23 cellular contexts compared by ENCODE assay signal in the genomic region with DNA sequence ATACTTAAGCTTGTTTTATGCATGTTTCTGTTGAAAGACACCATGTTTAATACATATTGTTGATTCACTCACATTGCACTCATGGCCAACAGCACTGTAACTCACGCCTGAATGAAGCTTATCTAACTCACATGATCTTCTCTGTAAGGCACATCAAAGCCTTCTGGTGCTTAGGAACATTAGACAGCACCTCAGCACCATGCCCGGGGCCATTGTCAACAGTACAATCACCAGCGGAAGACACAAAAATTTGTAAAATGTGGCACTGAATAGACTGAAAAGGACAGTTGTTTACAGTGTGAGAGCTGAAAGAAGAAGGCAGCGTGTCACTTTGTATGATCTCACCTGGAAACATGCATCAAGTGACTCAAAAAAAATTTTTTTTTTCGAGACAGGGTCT. TPM values are rescaled to one million over a fixed set of nuclear protein-coding genes. Genes with fewer than 3 reads are reported as not detected.
DNase-seq lines count a peak whose midpoint lies in the region; ATAC-seq, FAIRE-seq and TF ChIP-seq lines count a peak whose summit lies in the region.
"Had no signal": no experiment of that assay in that cellular context is flagged by ENCODE, and none has a peak within 500 bp of the region (broad histone marks: within the 10 kb centered on the region; RNA-seq: fewer than 3 reads in every experiment).

No MANE protein-coding gene starts in this region.

- no peak overlapping the region for H2BK12ac ChIP-seq in trophoblast cell (ENCODE audit: low read length)

- no peak overlapping the region for H3K4ac ChIP-seq in trophoblast cell (ENCODE audit: low read depth, low read length)

- H3K4me3 ChIP-seq in K562 (no peak overlapping the region), trophoblast cell (ENCODE audit: low read depth, low read length) (no peak overlapping the region)
- H3K4me3 ChIP-seq: BLaER1, GM23248, HAP-1 had no signal

- no peak overlapping the region for H2BK5ac ChIP-seq in trophoblast cell (ENCODE audit: low read depth, low read length, poor library complexity)

- WGBS in K562 (ENCODE audit: insufficient coverage, low coverage, missing lambda C conversion rate): 14% methylated on average over 5 of the region's 5 CpGs
- WGBS in trophoblast cell (ENCODE audit: extremely low coverage, insufficient coverage, insufficient read length): no CpG with 5 or more reads among the region's 5 CpGs

- H2AK5ac ChIP-seq in trophoblast cell (ENCODE audit: low read length): no peak overlapping the region

- no peak overlapping the region for H4K8ac ChIP-seq in trophoblast cell (ENCODE audit: low read depth, low read length)

- DNase-seq in NCI-H2171 treated with DMSO at 0.1 percent for 48 hours (lab: John Stamatoyannopoulos, UW): peak; percentile 39
- DNase-seq in NCI-H2171 (lab: John Stamatoyannopoulos, UW): no peak
- peak; percentile 85 for DNase-seq in ELF-1 (ENCODE audit: low read depth, low spot score)
- DNase-seq in K562 (ENCODE audit: extremely low read depth in 1 of 4, low spot score in 3 of 4): no peak
- DNase-seq in trophoblast cell: peak; percentile 88 to 93
- DNase-seq in hypothalamus (lab: John Stamatoyannopoulos, UW): no peak
- no peak for DNase-seq in stimulated activated naive CD4-positive, alpha-beta T cell (lab: John Stamatoyannopoulos, UW)
- DNase-seq: 8988T; Calu3; CD4-positive, alpha-beta memory T cell; DMS79 treated with DMSO at 0.1 percent for 48 hours; GM23248; IMR-90 had no signal

- H3K4me1 ChIP-seq in K562 (replicated peaks in 1 of 2; ENCODE audit: control insufficient read depth in 2 of 2, insufficient read depth in 2 of 2, low read length in 2 of 2) (peaks cover 0 to 4% of the 10 kb centered on the region in 2 experiments; a peak in 2 of 5 replicates), trophoblast cell (ENCODE audit: control insufficient read depth in 1 of 2, insufficient read depth in 2 of 2, low read length in 2 of 2) (peaks cover 13 to 21% of the 10 kb centered on the region in 2 experiments)
- H3K4me1 ChIP-seq: HAP-1 had no signal

- H3K18ac ChIP-seq in trophoblast cell (ENCODE audit: low read length): no peak overlapping the region

- no peaks in the 10 kb centered on the region for H3K27me3 ChIP-seq in K562 (ENCODE audit: control insufficient read depth in 2 of 2, insufficient read depth in 2 of 2, low read length in 2 of 2)
- no peaks in the 10 kb centered on the region for H3K27me3 ChIP-seq in trophoblast cell (ENCODE audit: insufficient read depth, low read length)
- H3K27me3 ChIP-seq: BLaER1 had no signal

- ATAC-seq in K562: no peak

- H3K9ac ChIP-seq in K562 (ENCODE audit: insufficient read depth in 1 of 2, low read depth in 2 of 2, low read length in 2 of 2) (no peak overlapping the region), trophoblast cell (ENCODE audit: low read length) (no peak overlapping the region)
- H3K9ac ChIP-seq: BLaER1, GM23248 had no signal

- in situ Hi-C loops in K562 (cut with MboI): no loop called here

- TF ChIP-seq POLR2A in K562 (conservative IDR thresholded peaks at IDR 0.05): no peak

- H3K14ac ChIP-seq in trophoblast cell (ENCODE audit: low read length): no peak overlapping the region

- intact Hi-C loops in K562 (cut with micrococcal nuclease): no loop called here

- CTCF ChIA-PET in K562 (lab: Yijun Ruan, JAX; ENCODE audit: low intra/inter-chr PET ratio): no interaction called here

- no peak for FAIRE-seq in K562 (lab: Jason Lieb, UNC)
- FAIRE-seq: G401.6, GM12891, GM19239 had no signal

- H4K91ac ChIP-seq in trophoblast cell (ENCODE audit: low read depth, low read length): no peak overlapping the region

- no peak for TF ChIP-seq EP300 in K562 (IDR thresholded peaks at IDR 0.05; ENCODE audit: low read length)

- H2AFZ ChIP-seq in K562 (ENCODE audit: low read depth, low read length) (0 out of 2 replicates have a peak overlapping the region, but pooled peaks have one; percentile 15), trophoblast cell (ENCODE audit: insufficient read depth, low read length, poor library complexity) (no peak overlapping the region)
- H2AFZ ChIP-seq: GM23248 had no signal

- H3K27ac ChIP-seq in K562 (ENCODE audit: extremely low read depth, low read depth, low read length): no peak overlapping the region
- no peak overlapping the region for H3K27ac ChIP-seq in trophoblast cell (ENCODE audit: low read depth, low read length)
- H3K27ac ChIP-seq: BLaER1, GM23248, HL-60 had no signal

- H3K79me2 ChIP-seq in K562 (ENCODE audit: control insufficient read depth, insufficient read depth, low read length) (no peaks in the 10 kb centered on the region), trophoblast cell (ENCODE audit: control insufficient read depth, insufficient read depth, low read length, poor library complexity) (no peaks in the 10 kb centered on the region)

- H3K36me3 ChIP-seq in K562 (ENCODE audit: control insufficient read depth, insufficient read depth, low read length) (no peaks in the 10 kb centered on the region), trophoblast cell (ENCODE audit: control insufficient read depth in 1 of 2, insufficient read depth in 2 of 2, low read length in 2 of 2) (no peaks in the 10 kb centered on the region)
- H3K36me3 ChIP-seq: BLaER1, HAP-1 had no signal

- BruUV-seq in K562 (replicated peaks; lab: Mats Ljungman, UMichigan): no TSS peak

- H4K12ac ChIP-seq in trophoblast cell (ENCODE audit: low read depth, low read length): no peak overlapping the region

- peaks cover 3% of the 10 kb centered on the region for H3K79me1 ChIP-seq in trophoblast cell (ENCODE audit: low read length)

- no peaks in the 10 kb centered on the region for H3K9me3 ChIP-seq in K562 (replicated peaks; ENCODE audit: control insufficient read depth, insufficient read depth, low read depth, low read length)
- H3K9me3 ChIP-seq in trophoblast cell (ENCODE audit: insufficient read depth, low read depth, low read length): no peaks in the 10 kb centered on the region
- H3K9me3 ChIP-seq: HAP-1 had no signal

- TF ChIP-seq RAD21 in K562 (CRISPR knock-in tag; conservative IDR thresholded peaks at IDR 0.05 in 1 of 2, IDR thresholded peaks at IDR 0.05 in 1 of 2): no peak

- POLR2A ChIA-PET in K562 (lab: Yijun Ruan, JAX): interaction anchor here (1.6 kb wide), 1 partner anchor 15 kb away, joined by 4 read pairs; no protein-coding TSS in a partner anchor

- no peak overlapping the region for H2BK120ac ChIP-seq in trophoblast cell (ENCODE audit: insufficient read depth, low read length, poor library complexity)

- H3K9me1 ChIP-seq in K562 (ENCODE audit: control insufficient read depth, insufficient read depth, low read length): no peaks in the 10 kb centered on the region

- H3K4me2 ChIP-seq in K562 (ENCODE audit: insufficient read depth, low read length) (no peak overlapping the region), trophoblast cell (ENCODE audit: low read length) (no peak overlapping the region)
- H3K4me2 ChIP-seq: BLaER1 had no signal

- no peak overlapping the region for H3K23ac ChIP-seq in trophoblast cell (ENCODE audit: low read length)

- TF ChIP-seq CTCF in K562 (IDR thresholded peaks at IDR 0.05 in 2 of 3, conservative IDR thresholded peaks at IDR 0.05 in 1 of 3; ENCODE audit: insufficient read depth in 2 of 3, low read depth in 1 of 3, low read length in 3 of 3): no peak

- H4K20me1 ChIP-seq in K562 (replicated peaks; ENCODE audit: control insufficient read depth, insufficient read depth, low read length): no peaks in the 10 kb centered on the region
- H4K20me1 ChIP-seq: BLaER1 had no signal

RNA-seq across cellular contexts. Expression of a gene that starts 8.9 kb away (rescaled TPM):
- 0.79 and 1.6 TPM in 2 replicates for total RNA-seq in K562 (2011; cell fraction: chromatin; rRNA removed; ENCODE audit: low replicate concordance)
- total RNA-seq in K562 (2011; cell fraction: nucleolus; rRNA removed): 1.6 and 2.0 TPM in 2 replicates
- 1.6 and 1.8 TPM in 2 replicates for total RNA-seq in K562 (2011; cell fraction: nucleoplasm; rRNA removed)
- 2.3 and 4.4 TPM in 2 replicates for total RNA-seq in K562 (2014; rRNA removed)
- 0.96 and 1.2 TPM in 2 replicates for total RNA-seq in K562 (2014; rRNA removed; fragmentation: Illumina TruSeq; extraction: Trizol)
- 1.2 and 2.0 TPM in 2 replicates for total RNA-seq in K562 (2015; rRNA removed; fragmentation: Illumina TruSeq; extraction: Trizol)
- total RNA-seq in K562 (2021): 3.8 and 5.0 TPM in 2 replicates
- 0.93 and 1.7 TPM in 2 replicates for polyA plus RNA-seq in K562 (2011; rRNA removed)
- polyA plus RNA-seq in K562 (2011; cell fraction: cytosol; rRNA removed): 1.8 and 4.0 TPM in 2 replicates
- polyA plus RNA-seq in K562 (2011; cell fraction: nucleus; rRNA removed): 2.4 and 2.7 TPM in 2 replicates
- 2.4 and 2.8 TPM in 2 replicates for polyA plus RNA-seq in K562 (2012)
- polyA plus RNA-seq in K562 (2014; fragmentation: Illumina TruSeq; extraction: Trizol): 0.62 and 0.98 TPM in 2 replicates
- under 1 TPM; 0.04 to 0.13 TPM for polyA plus RNA-seq in K562 (2014; fragmentation: Nextera tagmentation; extraction: Ambion mirVana)
- polyA plus RNA-seq in K562 (2014; rRNA removed): 4.2 and 4.5 TPM in 2 replicates
- 0.28 and 0.33 TPM in 2 replicates for polyA minus RNA-seq in K562 (2011; rRNA and poly(A)+ RNA removed)
- 0.57 and 2.8 TPM in 2 replicates for polyA minus RNA-seq in K562 (2011; cell fraction: cytosol; rRNA and poly(A)+ RNA removed)
- polyA minus RNA-seq in K562 (2011; cell fraction: nucleus; rRNA and poly(A)+ RNA removed): 1.1 and 1.2 TPM in 2 replicates
- polyA plus RNA-seq in trophoblast cell (2013): 1.1 and 1.3 TPM in 2 replicates
- total RNA-seq: Calu3; CD4-positive, alpha-beta memory T cell; GM23248; H4; HT1080; IMR-90 had no signal
- polyA plus RNA-seq: AG04450; CD14-positive monocyte; CD4-positive, alpha-beta memory T cell; GM23248; IMR-90 had no signal

RNA-seq across cellular contexts. Expression of a gene that starts 34.0 kb away (rescaled TPM):
- total RNA-seq in K562 (2011; cell fraction: chromatin; rRNA removed; ENCODE audit: low replicate concordance): 10.6 and 14.9 TPM in 2 replicates
- 10.3 TPM in 2 replicates for total RNA-seq in K562 (2011; cell fraction: nucleolus; rRNA removed)
- total RNA-seq in K562 (2011; cell fraction: nucleoplasm; rRNA removed): 13.3 and 13.4 TPM in 2 replicates
- total RNA-seq in K562 (2014; rRNA removed) (21.6 and 26.7 TPM in 2 replicates), K562 (2014; rRNA removed; fragmentation: Illumina TruSeq; extraction: Trizol) (29.1 TPM in 2 replicates), K562 (2015; rRNA removed; fragmentation: Illumina TruSeq; extraction: Trizol) (20.2 and 20.6 TPM in 2 replicates), K562 (2021) (23.2 and 27.9 TPM in 2 replicates)
- polyA plus RNA-seq in K562 (2011; rRNA removed) (35.4 and 36.4 TPM in 2 replicates), K562 (2014; fragmentation: Illumina TruSeq; extraction: Trizol) (33.9 and 34.1 TPM in 2 replicates), K562 (2014; fragmentation: Nextera tagmentation; extraction: Ambion mirVana) (1 to 10 TPM; 6.8 to 8.4 TPM), K562 (2014; rRNA removed) (19.4 and 24.4 TPM in 2 replicates)
- polyA plus RNA-seq in K562 (2011; cell fraction: cytosol; rRNA removed): 23.6 and 26.3 TPM in 2 replicates
- 10.0 and 12.8 TPM in 2 replicates for polyA plus RNA-seq in K562 (2011; cell fraction: nucleus; rRNA removed)
- polyA plus RNA-seq in K562 (2012): 17.8 and 21.0 TPM in 2 replicates
- 29.0 and 30.3 TPM in 2 replicates for polyA minus RNA-seq in K562 (2011; rRNA and poly(A)+ RNA removed)
- polyA minus RNA-seq in K562 (2011; cell fraction: cytosol; rRNA and poly(A)+ RNA removed): 17.8 and 18.5 TPM in 2 replicates
- polyA minus RNA-seq in K562 (2011; cell fraction: nucleus; rRNA and poly(A)+ RNA removed): 4.0 and 6.7 TPM in 2 replicates
- polyA plus RNA-seq in trophoblast cell (2013): 22.9 and 25.4 TPM in 2 replicates

RNA-seq across cellular contexts. Expression of a gene that starts 56.6 kb away (rescaled TPM):
- total RNA-seq in K562 (2011; cell fraction: chromatin; rRNA removed; ENCODE audit: low replicate concordance): 0.18 and 0.37 TPM in 2 replicates
- total RNA-seq in K562 (2011; cell fraction: nucleolus; rRNA removed): 0.26 and 0.50 TPM in 2 replicates
- 0.29 and 0.99 TPM in 2 replicates for total RNA-seq in K562 (2011; cell fraction: nucleoplasm; rRNA removed)
- total RNA-seq in K562 (2014; rRNA removed): 0.04 and 0.05 TPM in 2 replicates
- total RNA-seq in K562 (2014; rRNA removed; fragmentation: Illumina TruSeq; extraction: Trizol): 0.04 TPM in 1 of 2 replicates, not detected in the other
- total RNA-seq in K562 (2015; rRNA removed; fragmentation: Illumina TruSeq; extraction: Trizol): 0.07 and 0.19 TPM in 2 replicates
- total RNA-seq in K562 (2021): 0.47 and 0.75 TPM in 2 replicates
- 0.12 and 0.13 TPM in 2 replicates for polyA plus RNA-seq in K562 (2011; rRNA removed)
- 0.10 and 0.63 TPM in 2 replicates for polyA plus RNA-seq in K562 (2011; cell fraction: cytosol; rRNA removed)
- polyA plus RNA-seq in K562 (2011; cell fraction: nucleus; rRNA removed): 0.91 and 4.1 TPM in 2 replicates
- polyA plus RNA-seq in K562 (2012): 0.19 and 0.48 TPM in 2 replicates
- 0.30 and 0.36 TPM in 2 replicates for polyA plus RNA-seq in K562 (2014; fragmentation: Illumina TruSeq; extraction: Trizol)
- polyA plus RNA-seq in K562 (2014; fragmentation: Nextera tagmentation; extraction: Ambion mirVana): not detected
- 0.19 and 0.34 TPM in 2 replicates for polyA plus RNA-seq in K562 (2014; rRNA removed)
- 0.12 and 0.25 TPM in 2 replicates for polyA minus RNA-seq in K562 (2011; rRNA and poly(A)+ RNA removed)
- 0.64 and 1.2 TPM in 2 replicates for polyA minus RNA-seq in K562 (2011; cell fraction: cytosol; rRNA and poly(A)+ RNA removed)
- polyA minus RNA-seq in K562 (2011; cell fraction: nucleus; rRNA and poly(A)+ RNA removed): 0.44 and 2.2 TPM in 2 replicates
- polyA plus RNA-seq in trophoblast cell (2013): not detected in 2 replicates
- total RNA-seq: Calu3; CD4-positive, alpha-beta memory T cell; GM23248; H4; HT1080; IMR-90 had no signal
- polyA plus RNA-seq: AG04450; CD14-positive monocyte; CD4-positive, alpha-beta memory T cell; GM23248; IMR-90 had no signal

Comparison
In these comparisons a context has a peak if more than half of its experiments do, and no peak if none do; other contexts are left out.
1. DNase-seq: peak in NCI-H2171 treated with DMSO at 0.1 percent for 48 hours (single experiment), ELF-1 (single experiment) and trophoblast cell (2 of 2); none in NCI-H2171 (single experiment), K562 (0 of 4), hypothalamus (0 of 51) and stimulated activated naive CD4-positive, alpha-beta T cell (0 of 6).